1 cellular context compared by ENCODE assay signal in the genomic region with DNA sequence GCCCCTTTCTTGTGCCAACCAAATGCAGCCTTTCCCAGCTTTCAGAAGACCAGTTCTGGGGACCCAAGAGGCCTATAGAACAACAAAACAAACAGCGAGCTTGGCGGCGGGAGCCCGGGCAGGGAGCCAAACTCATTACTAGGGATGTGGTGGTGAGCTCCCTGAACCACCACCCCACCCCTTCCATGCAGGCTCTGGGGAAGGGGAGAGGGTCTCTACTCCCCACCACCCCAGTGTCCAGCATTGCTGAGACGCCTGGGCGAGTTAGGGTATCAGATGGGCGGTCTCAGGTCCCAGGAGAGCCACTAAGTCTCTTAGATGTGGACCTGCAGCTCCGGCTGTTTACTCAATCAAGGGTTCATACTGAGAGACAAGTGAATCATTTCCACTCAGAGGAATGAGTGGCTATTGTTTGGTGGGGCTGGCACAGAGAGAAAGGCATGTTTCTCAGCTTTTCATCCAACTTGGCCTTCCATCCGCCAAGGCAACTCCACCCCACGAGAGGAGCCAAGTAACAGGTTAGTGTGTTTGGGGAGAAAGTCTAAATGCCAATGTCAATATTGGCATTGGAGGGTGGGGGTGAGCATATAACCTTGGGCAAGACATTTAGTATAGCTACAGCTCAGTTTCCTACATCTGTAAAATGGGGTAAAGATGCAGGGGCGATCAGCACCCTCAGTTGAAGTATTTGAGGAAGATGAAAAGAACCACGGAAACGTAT.
TF ChIP-seq lines count a peak whose summit lies in the region.

No MANE protein-coding gene starts in this region.

TF ChIP-seq in GM23338, 12 proteins besides CTCF, POLR2A, EP300 and RAD21 (continued from another document):
- TF ChIP-seq, protein P1, sequence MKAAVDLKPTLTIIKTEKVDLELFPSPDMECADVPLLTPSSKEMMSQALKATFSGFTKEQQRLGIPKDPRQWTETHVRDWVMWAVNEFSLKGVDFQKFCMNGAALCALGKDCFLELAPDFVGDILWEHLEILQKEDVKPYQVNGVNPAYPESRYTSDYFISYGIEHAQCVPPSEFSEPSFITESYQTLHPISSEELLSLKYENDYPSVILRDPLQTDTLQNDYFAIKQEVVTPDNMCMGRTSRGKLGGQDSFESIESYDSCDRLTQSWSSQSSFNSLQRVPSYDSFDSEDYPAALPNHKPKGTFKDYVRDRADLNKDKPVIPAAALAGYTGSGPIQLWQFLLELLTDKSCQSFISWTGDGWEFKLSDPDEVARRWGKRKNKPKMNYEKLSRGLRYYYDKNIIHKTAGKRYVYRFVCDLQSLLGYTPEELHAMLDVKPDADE (IDR thresholded peaks at IDR 0.05) = no peak
- TF ChIP-seq STAT1 (IDR thresholded peaks at IDR 0.05; ENCODE audit: unreplicated experiment) (no peak), NANOG (IDR thresholded peaks at IDR 0.05; ENCODE audit: borderline replicate concordance) (no peak), CREB1 (CRISPR knock-in tag; IDR thresholded peaks at IDR 0.05; ENCODE audit: low read depth) (no peak), POLR2AphosphoS5 (IDR thresholded peaks at IDR 0.05; ENCODE audit: low read depth) (no peak), ZNF114 (CRISPR knock-in tag; IDR thresholded peaks at IDR 0.05) (no peak), ZNF331 (CRISPR knock-in tag; IDR thresholded peaks at IDR 0.05; ENCODE audit: low read depth) (no peak), JUNB (IDR thresholded peaks at IDR 0.05; ENCODE audit: unreplicated experiment) (no peak)
- TF ChIP-seq, protein P2, sequence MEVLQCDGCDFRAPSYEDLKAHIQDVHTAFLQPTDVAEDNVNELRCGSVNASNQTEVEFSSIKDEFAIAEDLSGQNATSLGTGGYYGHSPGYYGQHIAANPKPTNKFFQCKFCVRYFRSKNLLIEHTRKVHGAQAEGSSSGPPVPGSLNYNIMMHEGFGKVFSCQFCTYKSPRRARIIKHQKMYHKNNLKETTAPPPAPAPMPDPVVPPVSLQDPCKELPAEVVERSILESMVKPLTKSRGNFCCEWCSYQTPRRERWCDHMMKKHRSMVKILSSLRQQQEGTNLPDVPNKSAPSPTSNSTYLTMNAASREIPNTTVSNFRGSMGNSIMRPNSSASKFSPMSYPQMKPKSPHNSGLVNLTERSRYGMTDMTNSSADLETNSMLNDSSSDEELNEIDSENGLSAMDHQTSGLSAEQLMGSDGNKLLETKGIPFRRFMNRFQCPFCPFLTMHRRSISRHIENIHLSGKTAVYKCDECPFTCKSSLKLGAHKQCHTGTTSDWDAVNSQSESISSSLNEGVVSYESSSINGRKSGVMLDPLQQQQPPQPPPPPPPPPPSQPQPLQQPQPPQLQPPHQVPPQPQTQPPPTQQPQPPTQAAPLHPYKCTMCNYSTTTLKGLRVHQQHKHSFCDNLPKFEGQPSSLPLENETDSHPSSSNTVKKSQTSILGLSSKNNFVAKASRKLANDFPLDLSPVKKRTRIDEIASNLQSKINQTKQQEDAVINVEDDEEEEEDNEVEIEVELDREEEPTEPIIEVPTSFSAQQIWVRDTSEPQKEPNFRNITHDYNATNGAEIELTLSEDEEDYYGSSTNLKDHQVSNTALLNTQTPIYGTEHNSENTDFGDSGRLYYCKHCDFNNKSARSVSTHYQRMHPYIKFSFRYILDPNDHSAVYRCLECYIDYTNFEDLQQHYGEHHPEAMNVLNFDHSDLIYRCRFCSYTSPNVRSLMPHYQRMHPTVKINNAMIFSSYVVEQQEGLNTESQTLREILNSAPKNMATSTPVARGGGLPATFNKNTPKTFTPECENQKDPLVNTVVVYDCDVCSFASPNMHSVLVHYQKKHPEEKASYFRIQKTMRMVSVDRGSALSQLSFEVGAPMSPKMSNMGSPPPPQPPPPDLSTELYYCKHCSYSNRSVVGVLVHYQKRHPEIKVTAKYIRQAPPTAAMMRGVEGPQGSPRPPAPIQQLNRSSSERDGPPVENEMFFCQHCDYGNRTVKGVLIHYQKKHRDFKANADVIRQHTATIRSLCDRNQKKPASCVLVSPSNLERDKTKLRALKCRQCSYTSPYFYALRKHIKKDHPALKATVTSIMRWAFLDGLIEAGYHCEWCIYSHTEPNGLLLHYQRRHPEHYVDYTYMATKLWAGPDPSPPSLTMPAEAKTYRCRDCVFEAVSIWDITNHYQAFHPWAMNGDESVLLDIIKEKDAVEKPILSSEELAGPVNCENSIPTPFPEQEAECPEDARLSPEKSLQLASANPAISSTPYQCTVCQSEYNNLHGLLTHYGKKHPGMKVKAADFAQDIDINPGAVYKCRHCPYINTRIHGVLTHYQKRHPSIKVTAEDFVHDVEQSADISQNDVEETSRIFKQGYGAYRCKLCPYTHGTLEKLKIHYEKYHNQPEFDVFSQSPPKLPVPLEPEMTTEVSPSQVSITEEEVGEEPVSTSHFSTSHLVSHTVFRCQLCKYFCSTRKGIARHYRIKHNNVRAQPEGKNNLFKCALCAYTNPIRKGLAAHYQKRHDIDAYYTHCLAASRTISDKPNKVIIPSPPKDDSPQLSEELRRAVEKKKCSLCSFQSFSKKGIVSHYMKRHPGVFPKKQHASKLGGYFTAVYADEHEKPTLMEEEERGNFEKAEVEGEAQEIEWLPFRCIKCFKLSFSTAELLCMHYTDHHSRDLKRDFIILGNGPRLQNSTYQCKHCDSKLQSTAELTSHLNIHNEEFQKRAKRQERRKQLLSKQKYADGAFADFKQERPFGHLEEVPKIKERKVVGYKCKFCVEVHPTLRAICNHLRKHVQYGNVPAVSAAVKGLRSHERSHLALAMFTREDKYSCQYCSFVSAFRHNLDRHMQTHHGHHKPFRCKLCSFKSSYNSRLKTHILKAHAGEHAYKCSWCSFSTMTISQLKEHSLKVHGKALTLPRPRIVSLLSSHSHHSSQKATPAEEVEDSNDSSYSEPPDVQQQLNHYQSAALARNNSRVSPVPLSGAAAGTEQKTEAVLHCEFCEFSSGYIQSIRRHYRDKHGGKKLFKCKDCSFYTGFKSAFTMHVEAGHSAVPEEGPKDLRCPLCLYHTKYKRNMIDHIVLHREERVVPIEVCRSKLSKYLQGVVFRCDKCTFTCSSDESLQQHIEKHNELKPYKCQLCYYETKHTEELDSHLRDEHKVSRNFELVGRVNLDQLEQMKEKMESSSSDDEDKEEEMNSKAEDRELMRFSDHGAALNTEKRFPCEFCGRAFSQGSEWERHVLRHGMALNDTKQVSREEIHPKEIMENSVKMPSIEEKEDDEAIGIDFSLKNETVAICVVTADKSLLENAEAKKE (CRISPR knock-in tag; IDR thresholded peaks at IDR 0.05) = no peak
- TF ChIP-seq, protein P3, sequence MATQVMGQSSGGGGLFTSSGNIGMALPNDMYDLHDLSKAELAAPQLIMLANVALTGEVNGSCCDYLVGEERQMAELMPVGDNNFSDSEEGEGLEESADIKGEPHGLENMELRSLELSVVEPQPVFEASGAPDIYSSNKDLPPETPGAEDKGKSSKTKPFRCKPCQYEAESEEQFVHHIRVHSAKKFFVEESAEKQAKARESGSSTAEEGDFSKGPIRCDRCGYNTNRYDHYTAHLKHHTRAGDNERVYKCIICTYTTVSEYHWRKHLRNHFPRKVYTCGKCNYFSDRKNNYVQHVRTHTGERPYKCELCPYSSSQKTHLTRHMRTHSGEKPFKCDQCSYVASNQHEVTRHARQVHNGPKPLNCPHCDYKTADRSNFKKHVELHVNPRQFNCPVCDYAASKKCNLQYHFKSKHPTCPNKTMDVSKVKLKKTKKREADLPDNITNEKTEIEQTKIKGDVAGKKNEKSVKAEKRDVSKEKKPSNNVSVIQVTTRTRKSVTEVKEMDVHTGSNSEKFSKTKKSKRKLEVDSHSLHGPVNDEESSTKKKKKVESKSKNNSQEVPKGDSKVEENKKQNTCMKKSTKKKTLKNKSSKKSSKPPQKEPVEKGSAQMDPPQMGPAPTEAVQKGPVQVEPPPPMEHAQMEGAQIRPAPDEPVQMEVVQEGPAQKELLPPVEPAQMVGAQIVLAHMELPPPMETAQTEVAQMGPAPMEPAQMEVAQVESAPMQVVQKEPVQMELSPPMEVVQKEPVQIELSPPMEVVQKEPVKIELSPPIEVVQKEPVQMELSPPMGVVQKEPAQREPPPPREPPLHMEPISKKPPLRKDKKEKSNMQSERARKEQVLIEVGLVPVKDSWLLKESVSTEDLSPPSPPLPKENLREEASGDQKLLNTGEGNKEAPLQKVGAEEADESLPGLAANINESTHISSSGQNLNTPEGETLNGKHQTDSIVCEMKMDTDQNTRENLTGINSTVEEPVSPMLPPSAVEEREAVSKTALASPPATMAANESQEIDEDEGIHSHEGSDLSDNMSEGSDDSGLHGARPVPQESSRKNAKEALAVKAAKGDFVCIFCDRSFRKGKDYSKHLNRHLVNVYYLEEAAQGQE (IDR thresholded peaks at IDR 0.05; ENCODE audit: unreplicated experiment) = no peak
